In the genomic region with DNA sequence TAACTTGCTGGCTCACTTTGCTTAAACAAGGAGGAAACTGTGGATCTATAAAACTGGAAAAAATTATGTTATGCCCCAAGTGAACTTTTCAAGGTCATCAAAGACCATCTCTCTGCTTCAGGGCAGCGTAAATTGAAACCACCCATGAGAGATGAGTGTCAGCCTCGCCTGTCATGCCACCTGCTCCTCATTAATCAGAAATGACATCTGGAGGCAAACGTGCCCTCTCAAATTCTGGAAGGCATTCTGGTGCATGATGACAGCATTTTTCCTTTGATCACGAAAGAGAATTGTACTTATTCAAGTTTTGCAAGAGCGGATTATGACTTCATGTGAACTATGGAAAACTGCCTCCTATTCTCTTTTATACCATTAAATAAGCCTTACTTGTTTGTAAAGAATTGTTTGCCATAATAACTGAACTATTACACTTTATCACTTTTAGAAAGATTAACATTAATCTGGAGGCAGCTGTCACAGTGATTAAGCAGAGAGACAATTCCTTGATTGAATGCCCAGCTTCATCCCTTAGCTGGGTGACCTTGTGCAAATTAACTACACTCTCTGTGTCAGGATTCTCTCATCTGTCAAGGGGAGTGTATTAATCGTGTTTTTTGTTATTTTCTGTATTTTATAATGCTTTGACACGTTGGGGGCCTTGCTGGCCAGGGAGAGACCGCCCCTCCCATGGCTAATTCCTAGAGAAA, we compare ENCODE assay signal across 17 cellular contexts. TPM values are rescaled to one million over a fixed set of nuclear protein-coding genes. Genes with fewer than 3 reads are reported as not detected.
DNase-seq lines count a peak whose midpoint lies in the region; ATAC-seq and TF ChIP-seq lines count a peak whose summit lies in the region.
"Had no signal": no experiment of that assay in that cellular context is flagged by ENCODE, and none has a peak within 500 bp of the region (broad histone marks: within the 10 kb centered on the region; RNA-seq: fewer than 3 reads in every experiment).

No MANE protein-coding gene starts in this region.

- no peaks in the 10 kb centered on the region for H3K36me3 Mint-ChIP-seq in activated CD8-positive, alpha-beta T cell treated with anti-CD3 and anti-CD28 coated beads for 36 hours (ENCODE audit: low read depth)
- H3K36me3 Mint-ChIP-seq: stimulated activated naive B cell treated with anti-CD40 and anti-IgM and Interleukin-4, amounts not matched to agents 10 μg/mL and 1 μg/mL and 100 μg/mL, for 72 hours had no signal

- H3K27me3 ChIP-seq in Karpas-422 (ENCODE audit: low read length): no peaks in the 10 kb centered on the region
- H3K27me3 ChIP-seq in right lobe of liver: no peaks in the 10 kb centered on the region
- H3K27me3 ChIP-seq: SJSA1 had no signal

- no peak overlapping the region for H2AFZ ChIP-seq in Karpas-422 (ENCODE audit: low read length)

- H3K9ac ChIP-seq in Karpas-422 (ENCODE audit: low read length): peak overlapping the region; percentile 64

- H3K27me3 Mint-ChIP-seq in activated CD8-positive, alpha-beta T cell treated with anti-CD3 and anti-CD28 coated beads for 36 hours: peaks cover 3% of the 10 kb centered on the region
- H3K27me3 Mint-ChIP-seq: activated T-cell treated with anti-CD3 and anti-CD28 coated beads, Interleukin-2, amount 50 U/mL, for 24 hours had no signal

- H3K36me3 ChIP-seq in Karpas-422 (ENCODE audit: insufficient read depth, low read length): no peaks in the 10 kb centered on the region
- no peaks in the 10 kb centered on the region for H3K36me3 ChIP-seq in right lobe of liver
- H3K36me3 ChIP-seq: SJSA1 had no signal

- no peak for TF ChIP-seq POLR2A in right lobe of liver (IDR thresholded peaks at IDR 0.05)

- H3K9me3 ChIP-seq in Karpas-422 (ENCODE audit: low read length) (no peaks in the 10 kb centered on the region), right lobe of liver (no peaks in the 10 kb centered on the region)
- H3K9me3 ChIP-seq: SJSA1 had no signal

- no peak overlapping the region for H3K4me3 Mint-ChIP-seq in activated CD8-positive, alpha-beta T cell treated with anti-CD3 and anti-CD28 coated beads for 36 hours
- H3K4me3 Mint-ChIP-seq: activated T-cell treated with anti-CD3 and anti-CD28 coated beads, Interleukin-2, amount 50 U/mL, for 24 hours; HFFc6; stimulated activated naive B cell treated with anti-CD40 and anti-IgM and Interleukin-4, amounts not matched to agents 10 μg/mL and 1 μg/mL and 100 μg/mL, for 72 hours had no signal

- no peak for ATAC-seq in activated CD8-positive, alpha-beta T cell treated with anti-CD3 and anti-CD28 coated beads for 36 hours
- ATAC-seq in GM21526 (IDR thresholded peaks at IDR 0.05; ENCODE audit: low FRiP score, unreplicated experiment) (no peak), right lobe of liver (no peak)

- no peaks in the 10 kb centered on the region for H3K79me2 ChIP-seq in Karpas-422 (ENCODE audit: low read length)

- no peaks in the 10 kb centered on the region for H4K20me1 ChIP-seq in Karpas-422 (ENCODE audit: insufficient read depth, low read depth, low read length)

- intact Hi-C loops in activated CD8-positive, alpha-beta T cell treated with anti-CD3 and anti-CD28 coated beads for 36 hours (cut with micrococcal nuclease): no loop called here
- intact Hi-C loops in right lobe of liver (cut with DNase I): no loop called here

- H3K4me1 Mint-ChIP-seq in activated CD8-positive, alpha-beta T cell treated with anti-CD3 and anti-CD28 coated beads for 36 hours (ENCODE audit: low read depth): no peaks in the 10 kb centered on the region

- H3K9me2 ChIP-seq in Karpas-422 (replicated peaks; ENCODE audit: insufficient read depth, low read length): no peaks in the 10 kb centered on the region

- TF ChIP-seq CTCF in activated CD8-positive, alpha-beta T cell treated with anti-CD3 and anti-CD28 coated beads for 36 hours (IDR thresholded peaks at IDR 0.05): no peak
- no peak for TF ChIP-seq CTCF in right lobe of liver (IDR thresholded peaks at IDR 0.05)

- peak; percentile 77 for DNase-seq in D341Med (ENCODE audit: low spot score)
- DNase-seq in Karpas-422: peak; percentile 94
- DNase-seq in NCI-H526 (lab: John Stamatoyannopoulos, UW): peak; percentile 36 to 72
- peak; percentile 13 for DNase-seq in fibroblast of gingiva (ENCODE audit: low read depth)
- no peak for DNase-seq in RKO (ENCODE audit: low spot score)
- no peak for DNase-seq in activated CD8-positive, alpha-beta T cell treated with anti-CD3 and anti-CD28 coated beads for 36 hours
- DNase-seq in right lobe of liver: no peak
- DNase-seq: activated CD4-positive, alpha-beta T cell treated with anti-CD3 and anti-CD28 coated beads for 1 hour; activated T-cell treated with anti-CD3 and anti-CD28 coated beads, Interleukin-2, amount 50 U/mL, for 24 hours; DND-41; HFFc6; mesendoderm; NCI-H2081 treated with DMSO at 0.1 percent for 48 hours; stimulated activated naive B cell treated with anti-CD40 and anti-IgM and Interleukin-4, amounts not matched to agents 10 μg/mL and 1 μg/mL and 100 μg/mL, for 72 hours had no signal

- H3K4me1 ChIP-seq in Karpas-422 (ENCODE audit: low read length) (peaks cover 75% of the 10 kb centered on the region), right lobe of liver (peaks cover 0 to under 1% (median 0%) of the 10 kb centered on the region in 4 donors)
- H3K4me1 ChIP-seq: SJSA1 had no signal

- POLR2A ChIA-PET in activated CD8-positive, alpha-beta T cell treated with anti-CD3 and anti-CD28 coated beads for 36 hours (lab: Charles Lee): no interaction called here

- H3K27ac ChIP-seq in Karpas-422 (ENCODE audit: low read length) (peak overlapping the region; percentile 96), right lobe of liver (no peak overlapping the region)
- H3K27ac ChIP-seq: SJSA1 had no signal

- H3K4me2 ChIP-seq in Karpas-422 (ENCODE audit: low read depth, low read length, poor library complexity, severe bottlenecking): peak overlapping the region; percentile 64

- no peak overlapping the region for H3K27ac Mint-ChIP-seq in activated CD8-positive, alpha-beta T cell treated with anti-CD3 and anti-CD28 coated beads for 36 hours
- H3K27ac Mint-ChIP-seq: activated T-cell treated with anti-CD3 and anti-CD28 coated beads, Interleukin-2, amount 50 U/mL, for 24 hours; HFFc6; progenitor cell of endocrine pancreas; stimulated activated naive B cell treated with anti-CD40 and anti-IgM and Interleukin-4, amounts not matched to agents 10 μg/mL and 1 μg/mL and 100 μg/mL, for 72 hours had no signal

- CTCF ChIA-PET in activated CD8-positive, alpha-beta T cell treated with anti-CD3 and anti-CD28 coated beads for 36 hours (lab: Charles Lee): interaction anchor here (0.7 kb wide), 1 partner anchor 427 kb away, joined by 3 read pairs; no protein-coding TSS in a partner anchor

- 36% methylated on average over 8 of the region's 8 CpGs for WGBS in right lobe of liver (ENCODE audit: insufficient coverage, low coverage, low lambda C conversion rate, missing lambda C conversion rate)

- H3K9me3 Mint-ChIP-seq in activated CD8-positive, alpha-beta T cell treated with anti-CD3 and anti-CD28 coated beads for 36 hours: no peaks in the 10 kb centered on the region
- H3K9me3 Mint-ChIP-seq: activated T-cell treated with anti-CD3 and anti-CD28 coated beads, Interleukin-2, amount 50 U/mL, for 24 hours; HFFc6; stimulated activated naive B cell treated with anti-CD40 and anti-IgM and Interleukin-4, amounts not matched to agents 10 μg/mL and 1 μg/mL and 100 μg/mL, for 72 hours had no signal

- H3K4me3 ChIP-seq in Karpas-422 (ENCODE audit: low read length) (peak overlapping the region; percentile 27), right lobe of liver (no peak overlapping the region)
- H3K4me3 ChIP-seq: SJSA1 had no signal

RNA-seq across cellular contexts. Expression of gene SACS, which starts 17.0 kb away (rescaled TPM):
- 32.7 and 37.5 TPM in 2 replicates for total RNA-seq in Karpas-422 (2014; rRNA removed; shearing (Covaris generic); ENCODE audit: low replicate concordance)
- 10 to 100 TPM; 39.2 to 46.4 TPM for total RNA-seq in activated CD8-positive, alpha-beta T cell treated with anti-CD3 and anti-CD28 coated beads for 36 hours
- total RNA-seq in right lobe of liver: 1 to 10 TPM; 1.5 to 5.9 (median 3.3) TPM

Comparison
In these comparisons a context has a peak if more than half of its experiments do, and no peak if none do; other contexts are left out.
1. DNase-seq: peak in D341Med (single experiment), Karpas-422 (single experiment), NCI-H526 (2 of 2) and fibroblast of gingiva (single experiment); none in RKO (single experiment), activated CD8-positive, alpha-beta T cell treated with anti-CD3 and anti-CD28 coated beads for 36 hours (single experiment) and right lobe of liver (0 of 3).